ENCODE assay signal across 8 cellular contexts in genomic region chr19:18594096-18594823, GRCh38. TPM values are rescaled to one million over a fixed set of nuclear protein-coding genes. Genes with fewer than 3 reads are reported as not detected.
DNase-seq lines count a peak whose midpoint lies in the region; ATAC-seq, FAIRE-seq and TF ChIP-seq lines count a peak whose summit lies in the region.

No MANE protein-coding gene starts in this region.

- peak; percentile 59 for TF ChIP-seq CTCF in D721Med (IDR thresholded peaks at IDR 0.05; ENCODE audit: insufficient read depth, missing control alignments)

- ATAC-seq in HG02610 (IDR thresholded peaks at IDR 0.05; ENCODE audit: unreplicated experiment) (peak; percentile 56), GM19467 (IDR thresholded peaks at IDR 0.05; ENCODE audit: unreplicated experiment) (no peak)

- H3K27ac ChIP-seq in duodenal mucosa (ENCODE audit: low read depth, low read length): no peak overlapping the region

- H3K4me3 ChIP-seq in duodenal mucosa (ENCODE audit: low read depth in 1 of 2, low read length in 2 of 2): peak overlapping the region; percentile 43 to 49

- no peak for FAIRE-seq in D721Med (lab: Jason Lieb, UNC)

- H3K9ac ChIP-seq in duodenal mucosa (ENCODE audit: low read depth in 1 of 2, low read length in 2 of 2): no peak overlapping the region

- DNase-seq in D721Med (ENCODE audit: insufficient read length, low spot score): no peak
- peak; percentile 62 for DNase-seq in NCI-H510A (lab: John Stamatoyannopoulos, UW)
- peak; percentile 74 to 81 for DNase-seq in activated CD4-positive, alpha-beta T cell treated with anti-CD3 and anti-CD28 coated beads, Interleukin-2, amount 50 U/mL, for 48 hours
- peak; percentile 67 to 80 for DNase-seq in lung microvascular endothelial cell (ENCODE audit: low read depth in 2 of 2)
- DNase-seq in stimulated activated CD4-positive, alpha-beta T cell treated with anti-CD3 and anti-CD28 coated beads, TNF-alpha, amount 100 ng/mL, for 48 hours (ENCODE audit: low read depth in 3 of 3): peak; percentile 41 to 71 (median 52)

- H3K36me3 ChIP-seq in duodenal mucosa (ENCODE audit: control insufficient read depth in 1 of 2, insufficient read depth in 2 of 2, low read length in 2 of 2): peaks cover 3 to 9% of the 10 kb centered on the region in 2 donors

- H3K9me3 ChIP-seq in duodenal mucosa (ENCODE audit: control insufficient read depth in 1 of 2, low read length in 2 of 2): no peaks in the 10 kb centered on the region

- peaks cover 25 to 30% of the 10 kb centered on the region in 2 donors for H3K27me3 ChIP-seq in duodenal mucosa (ENCODE audit: control insufficient read depth in 1 of 2, insufficient read depth in 2 of 2, low read length in 2 of 2)

- H3K4me1 ChIP-seq in duodenal mucosa (ENCODE audit: control insufficient read depth in 1 of 2, insufficient read depth in 2 of 2, low read length in 2 of 2): peaks cover 14 to 28% of the 10 kb centered on the region in 2 donors

RNA-seq across cellular contexts. Expression of gene REX1BD, which starts 5.7 kb away (rescaled TPM):
- total RNA-seq in lung microvascular endothelial cell: 43.3 and 53.8 TPM in 2 replicates

RNA-seq across cellular contexts. Expression of gene CRLF1, which starts 12.3 kb away (rescaled TPM):
- total RNA-seq in lung microvascular endothelial cell: not detected in 2 replicates

RNA-seq across cellular contexts. Expression of gene TMEM59L, which starts 18.4 kb away (rescaled TPM):
- not detected in 2 replicates for total RNA-seq in lung microvascular endothelial cell

RNA-seq across cellular contexts. Expression of gene UBA52, which starts 22.6 kb away (rescaled TPM):
- total RNA-seq in lung microvascular endothelial cell: 955 and 1,121 TPM in 2 replicates

RNA-seq across cellular contexts. Expression of gene KXD1, which starts 36.6 kb away (rescaled TPM):
- total RNA-seq in lung microvascular endothelial cell: 39.5 and 53.4 TPM in 2 replicates
